ENCODE assay signal across 24 cellular contexts in genomic region chr6:10271982-10272381, GRCh38.
DNase-seq lines count a peak whose midpoint lies in the region; ATAC-seq, FAIRE-seq and TF ChIP-seq lines count a peak whose summit lies in the region.
"Had no signal": no experiment of that assay in that cellular context is flagged by ENCODE, and none has a peak within 500 bp of the region (broad histone marks: within the 10 kb centered on the region; RNA-seq: fewer than 3 reads in every experiment).

No MANE protein-coding gene starts in this region.

- no peaks in the 10 kb centered on the region; the same call in 1 of the 2 replicates for H3K27me3 Mint-ChIP-seq in HFFc6 (ENCODE audit: insufficient read depth)

- H3K9me3 Mint-ChIP-seq in HFFc6, result no peaks in the 10 kb centered on the region
- H3K9me3 Mint-ChIP-seq: CD8-positive, alpha-beta T cell; T-helper 1 cell treated with Interleukin-12 subunit alpha and Interleukin-12 subunit beta and Interleukin-4 antibody, amounts not matched to agents 30 μg/mL and 1 μg/mL, for 36 hours had no signal

- H3K27me3 ChIP-seq in pancreas, result peaks cover 0 to 4% (median 0%) of the 10 kb centered on the region in 4 donors
- H3K27me3 ChIP-seq: MG63 had no signal

- ATAC-seq in pancreas, result peak in 3 of 4 donors; percentile 71 to 84 (median 84)
- ATAC-seq: CD8-positive, alpha-beta T cell; PC-3 had no signal

- DNase-seq in NCI-H2196 (lab: John Stamatoyannopoulos, UW; ENCODE audit: unreplicated experiment), result peak; percentile 5
- no peak for DNase-seq in NCI-H2196 treated with DMSO at 0.1 percent for 48 hours (lab: John Stamatoyannopoulos, UW; ENCODE audit: unreplicated experiment)
- DNase-seq in HFFc6, result no peak
- peak; percentile 26 for DNase-seq in NCI-H748 treated with DMSO at 0.1 percent for 48 hours (lab: John Stamatoyannopoulos, UW)
- DNase-seq in pancreas, result no peak
- no peak for DNase-seq in NCI-H1092 (lab: John Stamatoyannopoulos, UW)
- DNase-seq in stimulated activated CD8-positive, alpha-beta memory T cell treated with anti-CD3 and anti-CD28 coated beads, Interleukin-4, amount 100 ng/mL, for 48 hours, result no peak
- DNase-seq: AML-193; C1 segment of cervical spinal cord; Calu3; CD8-positive, alpha-beta T cell; DMS153; GDM1; Kasumi-1; NCI-H1436 treated with DMSO at 0.1 percent for 48 hours; NCI-H2029 treated with DMSO at 0.1 percent for 48 hours; NCI-H2171 treated with DMSO at 0.1 percent for 48 hours; NCI-H510A; PC-3; SHP77 had no signal

- H3K4me1 ChIP-seq in pancreas, result peaks cover 0 to 8% (median 7%) of the 10 kb centered on the region in 3 donors

- no peak overlapping the region for H3K4me3 Mint-ChIP-seq in HFFc6
- H3K4me3 Mint-ChIP-seq: CD8-positive, alpha-beta T cell; T-helper 1 cell treated with Interleukin-12 subunit alpha and Interleukin-12 subunit beta and Interleukin-4 antibody, amounts not matched to agents 30 μg/mL and 1 μg/mL, for 36 hours had no signal

- peaks cover 12% of the 10 kb centered on the region; the same call in 1 of the 2 replicates for H3K36me3 Mint-ChIP-seq in HFFc6 (ENCODE audit: low read depth)
- H3K36me3 Mint-ChIP-seq: CD8-positive, alpha-beta T cell had no signal

- intact Hi-C loops in pancreas (cut with DNase I), result no loop called here

- H3K9me3 ChIP-seq in pancreas, result no peaks in the 10 kb centered on the region

- peaks cover 66% of the 10 kb centered on the region for H3K4me1 Mint-ChIP-seq in HFFc6 (ENCODE audit: low read depth)

- no peaks in the 10 kb centered on the region for H3K36me3 ChIP-seq in pancreas
- H3K36me3 ChIP-seq: MG63 had no signal

- 21 to 22% methylated on average over 1 of the region's 1 CpG for WGBS in pancreas, 2 donors

- no peak overlapping the region for H3K27ac ChIP-seq in pancreas

- H3K4me3 ChIP-seq in pancreas, result no peak overlapping the region
- H3K4me3 ChIP-seq: MG63 had no signal

- TF ChIP-seq CTCF in HFFc6 (IDR thresholded peaks at IDR 0.05) (no peak), pancreas (IDR thresholded peaks at IDR 0.05) (no peak)

- FAIRE-seq in pancreas (lab: Jason Lieb, UNC), result no peak
- FAIRE-seq: GM18507, H1 had no signal

- H3K27ac Mint-ChIP-seq in HFFc6, result peak overlapping the region; percentile 65
- H3K27ac Mint-ChIP-seq: CD8-positive, alpha-beta T cell; T-helper 1 cell treated with Interleukin-12 subunit alpha and Interleukin-12 subunit beta and Interleukin-4 antibody, amounts not matched to agents 30 μg/mL and 1 μg/mL, for 36 hours had no signal

Comparison
In these comparisons a context has a peak if more than half of its experiments do, and no peak if none do; other contexts are left out.
1. DNase-seq: peak in NCI-H2196 (single experiment) and NCI-H748 treated with DMSO at 0.1 percent for 48 hours (single experiment); none in NCI-H2196 treated with DMSO at 0.1 percent for 48 hours (single experiment), HFFc6 (single experiment), pancreas (0 of 6), NCI-H1092 (single experiment) and stimulated activated CD8-positive, alpha-beta memory T cell treated with anti-CD3 and anti-CD28 coated beads, Interleukin-4, amount 100 ng/mL, for 48 hours (single experiment).